ENCODE assay signal across 1 cellular context in the genomic region with DNA sequence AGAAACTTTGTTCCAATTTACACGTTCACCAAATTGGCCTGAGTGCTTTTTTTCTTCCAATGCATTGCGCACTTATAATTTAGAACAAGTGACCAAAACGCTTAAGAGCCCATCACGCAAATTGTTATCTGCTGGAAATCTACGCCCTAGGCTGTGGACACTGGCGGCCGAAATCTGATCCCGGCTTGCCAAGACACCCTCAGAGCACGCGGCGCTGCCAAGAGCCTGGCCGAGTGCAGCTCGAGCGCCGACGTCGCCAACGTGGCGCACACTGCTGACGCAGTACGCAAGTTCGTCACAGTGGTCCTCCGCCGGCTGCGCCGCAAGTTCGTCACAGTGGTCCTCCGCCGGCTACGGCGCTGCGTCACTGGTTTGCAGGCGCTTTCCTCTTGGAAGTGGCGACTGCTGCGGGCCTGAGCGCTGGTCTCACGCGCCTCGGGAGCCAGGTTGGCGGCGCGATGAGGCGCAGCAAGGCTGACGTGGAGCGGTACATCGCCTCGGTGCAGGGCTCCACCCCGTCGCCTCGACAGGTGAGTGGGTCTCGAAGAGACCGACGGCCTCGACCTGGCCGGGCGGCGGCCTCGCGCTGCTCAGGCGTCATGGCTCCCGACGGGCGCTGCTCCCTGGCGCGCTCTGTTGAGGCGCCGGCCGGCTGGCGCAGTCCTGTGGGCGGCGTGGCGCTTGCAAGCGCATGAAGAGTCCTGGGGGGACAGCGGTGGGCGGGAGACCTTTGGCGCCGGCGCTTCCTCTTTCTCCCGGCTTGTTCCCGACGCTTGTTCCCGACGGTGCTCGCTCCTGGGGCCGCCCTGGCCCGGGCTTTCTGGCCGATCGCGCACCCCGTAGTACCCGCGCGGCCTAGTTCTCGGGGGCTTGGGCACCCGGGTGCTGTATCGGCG.
TF ChIP-seq lines count a peak whose summit lies in the region.

A gene (plus strand): TSS at position 334 of the 896 bp plus-strand sequence. CDS start 125 bp downstream, at position 459.

TF ChIP-seq in liver, 16 proteins besides CTCF, POLR2A, EP300 and RAD21 (continued from another document):
- TF ChIP-seq, protein P1, sequence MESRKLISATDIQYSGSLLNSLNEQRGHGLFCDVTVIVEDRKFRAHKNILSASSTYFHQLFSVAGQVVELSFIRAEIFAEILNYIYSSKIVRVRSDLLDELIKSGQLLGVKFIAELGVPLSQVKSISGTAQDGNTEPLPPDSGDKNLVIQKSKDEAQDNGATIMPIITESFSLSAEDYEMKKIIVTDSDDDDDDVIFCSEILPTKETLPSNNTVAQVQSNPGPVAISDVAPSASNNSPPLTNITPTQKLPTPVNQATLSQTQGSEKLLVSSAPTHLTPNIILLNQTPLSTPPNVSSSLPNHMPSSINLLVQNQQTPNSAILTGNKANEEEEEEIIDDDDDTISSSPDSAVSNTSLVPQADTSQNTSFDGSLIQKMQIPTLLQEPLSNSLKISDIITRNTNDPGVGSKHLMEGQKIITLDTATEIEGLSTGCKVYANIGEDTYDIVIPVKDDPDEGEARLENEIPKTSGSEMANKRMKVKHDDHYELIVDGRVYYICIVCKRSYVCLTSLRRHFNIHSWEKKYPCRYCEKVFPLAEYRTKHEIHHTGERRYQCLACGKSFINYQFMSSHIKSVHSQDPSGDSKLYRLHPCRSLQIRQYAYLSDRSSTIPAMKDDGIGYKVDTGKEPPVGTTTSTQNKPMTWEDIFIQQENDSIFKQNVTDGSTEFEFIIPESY (IDR thresholded peaks at IDR 0.05) = no peak
- peak in 1 of 2 donors; percentile 33 for TF ChIP-seq HNF4A (conservative IDR thresholded peaks at IDR 0.05)
- TF ChIP-seq EGR1 (IDR thresholded peaks at IDR 0.05; ENCODE audit: low read depth in 2 of 2) = peak in 1 of 2 donors; percentile 52
- TF ChIP-seq GABPA (IDR thresholded peaks at IDR 0.05 in 1 of 2, conservative IDR thresholded peaks at IDR 0.05 in 1 of 2) = peak in 1 of 2 donors; percentile 48
- peak; percentile 33 to 49 for TF ChIP-seq RXRA (IDR thresholded peaks at IDR 0.05)
- peak in 1 of 2 donors; percentile 13 for TF ChIP-seq JUND (IDR thresholded peaks at IDR 0.05)
TF ChIP-seq in liver: peak in this region for 10.
